ENCODE assay signal across 23 cellular contexts in genomic region chr14:31858868-31859267, GRCh38.
DNase-seq lines count a peak whose midpoint lies in the region; ATAC-seq and TF ChIP-seq lines count a peak whose summit lies in the region.
"Had no signal": no experiment of that assay in that cellular context is flagged by ENCODE, and none has a peak within 500 bp of the region (broad histone marks: within the 10 kb centered on the region; RNA-seq: fewer than 3 reads in every experiment).

No MANE protein-coding gene starts in this region.

- CTCF ChIA-PET in PC-3 (lab: Charles Lee): no interaction called here

- no peaks in the 10 kb centered on the region for H3K27me3 ChIP-seq in PC-3 (ENCODE audit: low read length)
- H3K27me3 ChIP-seq: Peyer's patch, SJSA1, suprapubic skin had no signal

- BruUV-seq in PC-3 (replicated peaks; lab: Mats Ljungman, UMichigan): no TSS peak

- H3K4me1 ChIP-seq in PC-3 (ENCODE audit: insufficient read depth, low read length): peaks cover 10% of the 10 kb centered on the region
- H3K4me1 ChIP-seq in mucosa of descending colon (ENCODE audit: low read depth): no peaks in the 10 kb centered on the region
- H3K4me1 ChIP-seq: Peyer's patch, suprapubic skin had no signal

- no peak overlapping the region for H3K4me2 ChIP-seq in PC-3 (ENCODE audit: low read length)

- no peaks in the 10 kb centered on the region for H3F3A ChIP-seq in PC-3 (ENCODE audit: low read length, unreplicated experiment)

- H3K27ac ChIP-seq in PC-3 (ENCODE audit: low read length): no peak overlapping the region
- H3K27ac ChIP-seq: HL-60, Peyer's patch, SJSA1, suprapubic skin had no signal

- TF ChIP-seq CTCF in PC-3 (conservative IDR thresholded peaks at IDR 0.05; ENCODE audit: low read depth, low read length): no peak
- no peak for TF ChIP-seq CTCF in mucosa of descending colon (IDR thresholded peaks at IDR 0.05)

- H2AFZ ChIP-seq in PC-3 (ENCODE audit: low read length): no peak overlapping the region

- H3K9ac ChIP-seq in PC-3 (ENCODE audit: low read length): no peak overlapping the region

- POLR2A ChIA-PET in PC-3 (lab: Charles Lee; ENCODE audit: unreplicated experiment): interaction anchor here (0.6 kb wide), 1 partner anchor 212 kb away, joined by 4 read pairs; no protein-coding TSS in a partner anchor

- H3K9me2 ChIP-seq in PC-3 (replicated peaks; ENCODE audit: low read length): 0 out of 2 replicates have a peak, but pooled peaks cover 4% of the 10 kb centered on the region

- H3K36me3 ChIP-seq in PC-3 (ENCODE audit: low read depth, low read length) (no peaks in the 10 kb centered on the region), mucosa of descending colon (ENCODE audit: low read depth) (no peaks in the 10 kb centered on the region)
- H3K36me3 ChIP-seq: Peyer's patch, SJSA1 had no signal

- intact Hi-C loops in PC-3 (cut with micrococcal nuclease) (no loop called here), mucosa of descending colon (cut with DNase I, micrococcal nuclease) (no loop called here)

- no peaks in the 10 kb centered on the region for H3K79me2 ChIP-seq in PC-3 (ENCODE audit: low read length)

- peak; percentile 12 for DNase-seq in EH (ENCODE audit: low read depth)
- peak; percentile 53 for DNase-seq in PC-3
- peak; percentile 5 for DNase-seq in dermis blood vessel endothelial cell
- no peak for DNase-seq in mucosa of descending colon
- DNase-seq in DMS114 treated with DMSO at 0.1 percent for 48 hours (lab: John Stamatoyannopoulos, UW; ENCODE audit: unreplicated experiment): no peak
- no peak for DNase-seq in activated naive CD4-positive, alpha-beta T cell treated with Interleukin-2 at 50 U/mL for 16 hours
- DNase-seq: activated CD4-positive, alpha-beta T cell treated with anti-CD3 and anti-CD28 coated beads for 4 hours; activated gamma-delta T cell treated with Interleukin-2 at 50 U/mL for 16 hours; activated T-cell treated with anti-CD3 and anti-CD28 coated beads, Interleukin-2, amount 50 U/mL, for 24 hours; C1 segment of cervical spinal cord; cortex of kidney; EL; MM.1S; naive B cell; NCI-H1417 treated with DMSO at 0.1 percent for 48 hours; NCI-H524 treated with DMSO at 0.1 percent for 48 hours; occipital lobe; Peyer's patch; stimulated activated naive B cell treated with anti-CD40 and anti-IgM and Interleukin-4, amounts not matched to agents 10 μg/mL and 1 μg/mL and 100 μg/mL, for 72 hours had no signal

- no peaks in the 10 kb centered on the region for H4K20me1 ChIP-seq in PC-3 (ENCODE audit: low read length)

- H3K9me3 ChIP-seq in PC-3 (ENCODE audit: low read length) (no peaks in the 10 kb centered on the region), mucosa of descending colon (no peaks in the 10 kb centered on the region)
- H3K9me3 ChIP-seq: Peyer's patch, SJSA1, suprapubic skin had no signal

- peak; percentile 99 for ATAC-seq in PC-3
- ATAC-seq in mucosa of descending colon: peak; percentile 43
- no peak for ATAC-seq in GM18907 (IDR thresholded peaks at IDR 0.05; ENCODE audit: unreplicated experiment)
- ATAC-seq: stimulated activated naive B cell treated with anti-CD40 and anti-IgM and Interleukin-4, amounts not matched to agents 10 μg/mL and 1 μg/mL and 100 μg/mL, for 72 hours had no signal

- H3K4me3 ChIP-seq in PC-3 (ENCODE audit: low read length) (no peak overlapping the region), mucosa of descending colon (no peak overlapping the region)
- H3K4me3 ChIP-seq: Peyer's patch, SJSA1, suprapubic skin had no signal

Comparison
In these comparisons a context has a peak if more than half of its experiments do, and no peak if none do; other contexts are left out.
1. DNase-seq: peak in EH (single experiment), PC-3 (single experiment) and dermis blood vessel endothelial cell (single experiment); none in mucosa of descending colon (0 of 3), DMS114 treated with DMSO at 0.1 percent for 48 hours (single experiment) and activated naive CD4-positive, alpha-beta T cell treated with Interleukin-2 at 50 U/mL for 16 hours (single experiment).